In genomic region chr1:205121660-205122488, GRCh38 we compare ENCODE assay signal across 1 cellular context.
TF ChIP-seq lines count a peak whose summit lies in the region.

Gene RBBP5, minus strand, starts transcription at chr1:205121978. Its CDS starts 105 bp downstream, at chr1:205121873.

TF ChIP-seq in HepG2, 621 proteins besides CTCF, POLR2A, EP300 and RAD21 (continued from another document and continues in another):
- TF ChIP-seq, protein P1, sequence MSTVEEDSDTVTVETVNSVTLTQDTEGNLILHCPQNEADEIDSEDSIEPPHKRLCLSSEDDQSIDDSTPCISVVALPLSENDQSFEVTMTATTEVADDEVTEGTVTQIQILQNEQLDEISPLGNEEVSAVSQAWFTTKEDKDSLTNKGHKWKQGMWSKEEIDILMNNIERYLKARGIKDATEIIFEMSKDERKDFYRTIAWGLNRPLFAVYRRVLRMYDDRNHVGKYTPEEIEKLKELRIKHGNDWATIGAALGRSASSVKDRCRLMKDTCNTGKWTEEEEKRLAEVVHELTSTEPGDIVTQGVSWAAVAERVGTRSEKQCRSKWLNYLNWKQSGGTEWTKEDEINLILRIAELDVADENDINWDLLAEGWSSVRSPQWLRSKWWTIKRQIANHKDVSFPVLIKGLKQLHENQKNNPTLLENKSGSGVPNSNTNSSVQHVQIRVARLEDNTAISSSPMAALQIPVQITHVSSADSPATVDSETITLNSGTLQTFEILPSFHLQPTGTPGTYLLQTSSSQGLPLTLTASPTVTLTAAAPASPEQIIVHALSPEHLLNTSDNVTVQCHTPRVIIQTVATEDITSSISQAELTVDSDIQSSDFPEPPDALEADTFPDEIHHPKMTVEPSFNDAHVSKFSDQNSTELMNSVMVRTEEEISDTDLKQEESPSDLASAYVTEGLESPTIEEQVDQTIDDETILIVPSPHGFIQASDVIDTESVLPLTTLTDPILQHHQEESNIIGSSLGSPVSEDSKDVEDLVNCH (CRISPR knock-in tag; IDR thresholded peaks at IDR 0.05) = no peak
- TF ChIP-seq ZFP90 (CRISPR knock-in tag; IDR thresholded peaks at IDR 0.05; ENCODE audit: borderline replicate concordance) = no peak; the same call in 1 of the 2 replicates
- TF ChIP-seq GPN1 (CRISPR knock-in tag; IDR thresholded peaks at IDR 0.05; ENCODE audit: borderline replicate concordance) = no peak
- TF ChIP-seq, protein P2, sequence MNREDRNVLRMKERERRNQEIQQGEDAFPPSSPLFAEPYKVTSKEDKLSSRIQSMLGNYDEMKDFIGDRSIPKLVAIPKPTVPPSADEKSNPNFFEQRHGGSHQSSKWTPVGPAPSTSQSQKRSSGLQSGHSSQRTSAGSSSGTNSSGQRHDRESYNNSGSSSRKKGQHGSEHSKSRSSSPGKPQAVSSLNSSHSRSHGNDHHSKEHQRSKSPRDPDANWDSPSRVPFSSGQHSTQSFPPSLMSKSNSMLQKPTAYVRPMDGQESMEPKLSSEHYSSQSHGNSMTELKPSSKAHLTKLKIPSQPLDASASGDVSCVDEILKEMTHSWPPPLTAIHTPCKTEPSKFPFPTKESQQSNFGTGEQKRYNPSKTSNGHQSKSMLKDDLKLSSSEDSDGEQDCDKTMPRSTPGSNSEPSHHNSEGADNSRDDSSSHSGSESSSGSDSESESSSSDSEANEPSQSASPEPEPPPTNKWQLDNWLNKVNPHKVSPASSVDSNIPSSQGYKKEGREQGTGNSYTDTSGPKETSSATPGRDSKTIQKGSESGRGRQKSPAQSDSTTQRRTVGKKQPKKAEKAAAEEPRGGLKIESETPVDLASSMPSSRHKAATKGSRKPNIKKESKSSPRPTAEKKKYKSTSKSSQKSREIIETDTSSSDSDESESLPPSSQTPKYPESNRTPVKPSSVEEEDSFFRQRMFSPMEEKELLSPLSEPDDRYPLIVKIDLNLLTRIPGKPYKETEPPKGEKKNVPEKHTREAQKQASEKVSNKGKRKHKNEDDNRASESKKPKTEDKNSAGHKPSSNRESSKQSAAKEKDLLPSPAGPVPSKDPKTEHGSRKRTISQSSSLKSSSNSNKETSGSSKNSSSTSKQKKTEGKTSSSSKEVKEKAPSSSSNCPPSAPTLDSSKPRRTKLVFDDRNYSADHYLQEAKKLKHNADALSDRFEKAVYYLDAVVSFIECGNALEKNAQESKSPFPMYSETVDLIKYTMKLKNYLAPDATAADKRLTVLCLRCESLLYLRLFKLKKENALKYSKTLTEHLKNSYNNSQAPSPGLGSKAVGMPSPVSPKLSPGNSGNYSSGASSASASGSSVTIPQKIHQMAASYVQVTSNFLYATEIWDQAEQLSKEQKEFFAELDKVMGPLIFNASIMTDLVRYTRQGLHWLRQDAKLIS (CRISPR knock-in tag; IDR thresholded peaks at IDR 0.05) = no peak; the same call in 1 of the 2 replicates
- TF ChIP-seq ZNF30 (CRISPR knock-in tag; IDR thresholded peaks at IDR 0.05) = no peak
- peak; percentile 79; the same call in 1 of the 2 replicates for TF ChIP-seq RFXANK (CRISPR knock-in tag; IDR thresholded peaks at IDR 0.05)
- TF ChIP-seq PRDM15 (CRISPR knock-in tag; IDR thresholded peaks at IDR 0.05) = no peak
- TF ChIP-seq GFI1 (CRISPR knock-in tag; IDR thresholded peaks at IDR 0.05; ENCODE audit: borderline replicate concordance) = no peak
- TF ChIP-seq, protein P3, sequence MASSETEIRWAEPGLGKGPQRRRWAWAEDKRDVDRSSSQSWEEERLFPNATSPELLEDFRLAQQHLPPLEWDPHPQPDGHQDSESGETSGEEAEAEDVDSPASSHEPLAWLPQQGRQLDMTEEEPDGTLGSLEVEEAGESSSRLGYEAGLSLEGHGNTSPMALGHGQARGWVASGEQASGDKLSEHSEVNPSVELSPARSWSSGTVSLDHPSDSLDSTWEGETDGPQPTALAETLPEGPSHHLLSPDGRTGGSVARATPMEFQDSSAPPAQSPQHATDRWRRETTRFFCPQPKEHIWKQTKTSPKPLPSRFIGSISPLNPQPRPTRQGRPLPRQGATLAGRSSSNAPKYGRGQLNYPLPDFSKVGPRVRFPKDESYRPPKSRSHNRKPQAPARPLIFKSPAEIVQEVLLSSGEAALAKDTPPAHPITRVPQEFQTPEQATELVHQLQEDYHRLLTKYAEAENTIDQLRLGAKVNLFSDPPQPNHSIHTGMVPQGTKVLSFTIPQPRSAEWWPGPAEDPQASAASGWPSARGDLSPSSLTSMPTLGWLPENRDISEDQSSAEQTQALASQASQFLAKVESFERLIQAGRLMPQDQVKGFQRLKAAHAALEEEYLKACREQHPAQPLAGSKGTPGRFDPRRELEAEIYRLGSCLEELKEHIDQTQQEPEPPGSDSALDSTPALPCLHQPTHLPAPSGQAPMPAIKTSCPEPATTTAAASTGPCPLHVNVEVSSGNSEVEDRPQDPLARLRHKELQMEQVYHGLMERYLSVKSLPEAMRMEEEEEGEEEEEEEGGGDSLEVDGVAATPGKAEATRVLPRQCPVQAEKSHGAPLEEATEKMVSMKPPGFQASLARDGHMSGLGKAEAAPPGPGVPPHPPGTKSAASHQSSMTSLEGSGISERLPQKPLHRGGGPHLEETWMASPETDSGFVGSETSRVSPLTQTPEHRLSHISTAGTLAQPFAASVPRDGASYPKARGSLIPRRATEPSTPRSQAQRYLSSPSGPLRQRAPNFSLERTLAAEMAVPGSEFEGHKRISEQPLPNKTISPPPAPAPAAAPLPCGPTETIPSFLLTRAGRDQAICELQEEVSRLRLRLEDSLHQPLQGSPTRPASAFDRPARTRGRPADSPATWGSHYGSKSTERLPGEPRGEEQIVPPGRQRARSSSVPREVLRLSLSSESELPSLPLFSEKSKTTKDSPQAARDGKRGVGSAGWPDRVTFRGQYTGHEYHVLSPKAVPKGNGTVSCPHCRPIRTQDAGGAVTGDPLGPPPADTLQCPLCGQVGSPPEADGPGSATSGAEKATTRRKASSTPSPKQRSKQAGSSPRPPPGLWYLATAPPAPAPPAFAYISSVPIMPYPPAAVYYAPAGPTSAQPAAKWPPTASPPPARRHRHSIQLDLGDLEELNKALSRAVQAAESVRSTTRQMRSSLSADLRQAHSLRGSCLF (CRISPR knock-in tag; IDR thresholded peaks at IDR 0.05; ENCODE audit: borderline replicate concordance) = no peak
- TF ChIP-seq ZNF12 (CRISPR knock-in tag; IDR thresholded peaks at IDR 0.05) = peak; percentile 77
- TF ChIP-seq ZUFSP (CRISPR knock-in tag; IDR thresholded peaks at IDR 0.05; ENCODE audit: borderline replicate concordance) = no peak
- TF ChIP-seq ZNF614 (CRISPR knock-in tag; IDR thresholded peaks at IDR 0.05; ENCODE audit: borderline replicate concordance) = peak; percentile 65; the same call in 1 of the 2 replicates
- TF ChIP-seq ZSCAN21 (CRISPR knock-in tag; IDR thresholded peaks at IDR 0.05; ENCODE audit: borderline replicate concordance) = 0 out of 2 replicates have a peak, but pooled peaks have one; percentile 51
- no peak for TF ChIP-seq TCF7 (IDR thresholded peaks at IDR 0.05; ENCODE audit: low read depth)
- TF ChIP-seq ATRX (CRISPR knock-in tag; IDR thresholded peaks at IDR 0.05; ENCODE audit: borderline replicate concordance) = no peak
- peak; percentile 93 for TF ChIP-seq SIN3B (IDR thresholded peaks at IDR 0.05; ENCODE audit: low read length)
- no peak for TF ChIP-seq PLRG1 (conservative IDR thresholded peaks at IDR 0.05)
- peak; percentile 97 for TF ChIP-seq CBX5 (CRISPR knock-in tag; IDR thresholded peaks at IDR 0.05; ENCODE audit: borderline replicate concordance)
- TF ChIP-seq, protein P4, sequence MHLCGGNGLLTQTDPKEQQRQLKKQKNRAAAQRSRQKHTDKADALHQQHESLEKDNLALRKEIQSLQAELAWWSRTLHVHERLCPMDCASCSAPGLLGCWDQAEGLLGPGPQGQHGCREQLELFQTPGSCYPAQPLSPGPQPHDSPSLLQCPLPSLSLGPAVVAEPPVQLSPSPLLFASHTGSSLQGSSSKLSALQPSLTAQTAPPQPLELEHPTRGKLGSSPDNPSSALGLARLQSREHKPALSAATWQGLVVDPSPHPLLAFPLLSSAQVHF (CRISPR knock-in tag; IDR thresholded peaks at IDR 0.05) = no peak
- TF ChIP-seq MATR3 (CRISPR knock-in tag; IDR thresholded peaks at IDR 0.05) = no peak
- TF ChIP-seq SSRP1 (CRISPR knock-in tag; IDR thresholded peaks at IDR 0.05) = peak; percentile 99
- TF ChIP-seq, protein P5, sequence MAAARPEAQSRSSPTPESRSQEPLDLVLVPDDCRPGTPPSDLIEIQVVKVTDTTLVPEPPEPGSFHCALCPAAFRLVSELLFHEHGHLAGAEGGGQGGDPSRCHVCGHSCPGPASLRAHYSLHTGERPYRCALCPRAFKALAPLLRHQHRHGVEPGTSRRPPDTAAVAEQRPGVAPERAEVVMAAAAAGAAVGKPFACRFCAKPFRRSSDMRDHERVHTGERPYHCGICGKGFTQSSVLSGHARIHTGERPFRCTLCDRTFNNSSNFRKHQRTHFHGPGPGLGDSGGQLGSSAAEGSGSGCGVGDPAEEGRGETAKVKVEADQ (CRISPR knock-in tag; IDR thresholded peaks at IDR 0.05; ENCODE audit: borderline replicate concordance) = peak; percentile 88; the same call in 1 of the 2 replicates
- no peak for TF ChIP-seq HNRNPUL1 (IDR thresholded peaks at IDR 0.05; ENCODE audit: low read depth, low read length)
- no peak for TF ChIP-seq ZNF382 (CRISPR knock-in tag; IDR thresholded peaks at IDR 0.05; ENCODE audit: borderline replicate concordance)
- no peak for TF ChIP-seq ZNF570 (CRISPR knock-in tag; IDR thresholded peaks at IDR 0.05; ENCODE audit: borderline replicate concordance)
- TF ChIP-seq CREB1 (IDR thresholded peaks at IDR 0.05) = peak; percentile 70
- TF ChIP-seq CREB1 (CRISPR knock-in tag; IDR thresholded peaks at IDR 0.05) = peak; percentile 88
- TF ChIP-seq, protein P6, sequence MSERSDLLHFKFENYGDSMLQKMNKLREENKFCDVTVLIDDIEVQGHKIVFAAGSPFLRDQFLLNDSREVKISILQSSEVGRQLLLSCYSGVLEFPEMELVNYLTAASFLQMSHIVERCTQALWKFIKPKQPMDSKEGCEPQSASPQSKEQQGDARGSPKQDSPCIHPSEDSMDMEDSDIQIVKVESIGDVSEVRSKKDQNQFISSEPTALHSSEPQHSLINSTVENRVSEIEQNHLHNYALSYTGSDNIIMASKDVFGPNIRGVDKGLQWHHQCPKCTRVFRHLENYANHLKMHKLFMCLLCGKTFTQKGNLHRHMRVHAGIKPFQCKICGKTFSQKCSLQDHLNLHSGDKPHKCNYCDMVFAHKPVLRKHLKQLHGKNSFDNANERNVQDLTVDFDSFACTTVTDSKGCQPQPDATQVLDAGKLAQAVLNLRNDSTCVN (CRISPR knock-in tag; IDR thresholded peaks at IDR 0.05; ENCODE audit: borderline replicate concordance) = 0 out of 2 replicates have a peak, but pooled peaks have one; percentile 11
- TF ChIP-seq ATAD3A (CRISPR knock-in tag; IDR thresholded peaks at IDR 0.05) = no peak
- peak; percentile 65; the same call in 1 of the 2 replicates for TF ChIP-seq ZNF691 (CRISPR knock-in tag; IDR thresholded peaks at IDR 0.05; ENCODE audit: borderline replicate concordance, low read depth)
- no peak for TF ChIP-seq FIP1L1 (IDR thresholded peaks at IDR 0.05; ENCODE audit: borderline replicate concordance, insufficient read depth, low read depth, low read length)
